ENCODE assay signal across 13 cellular contexts in the genomic region with DNA sequence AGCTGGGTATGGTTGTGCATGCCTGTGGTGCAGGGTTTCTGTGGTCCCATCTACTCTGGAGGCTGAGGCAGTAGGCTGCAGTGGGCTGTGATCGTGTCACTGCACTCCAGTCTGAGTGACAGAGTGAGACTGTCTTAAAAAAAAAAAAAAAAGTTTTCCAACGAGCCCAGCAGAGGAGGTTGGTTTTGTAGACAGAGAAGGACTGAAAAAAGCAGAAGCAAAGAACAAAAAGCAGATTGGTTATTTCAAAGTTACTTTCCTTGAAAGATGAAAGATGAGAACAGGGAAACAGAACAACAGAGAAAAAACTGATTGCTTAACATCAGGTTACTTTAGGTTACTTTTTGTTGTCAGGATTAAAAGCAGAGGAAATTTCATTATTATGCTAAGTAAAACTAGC.
DNase-seq lines count a peak whose midpoint lies in the region; ATAC-seq and TF ChIP-seq lines count a peak whose summit lies in the region.
"Had no signal": no experiment of that assay in that cellular context is flagged by ENCODE, and none has a peak within 500 bp of the region (broad histone marks: within the 10 kb centered on the region; RNA-seq: fewer than 3 reads in every experiment).

No MANE protein-coding gene starts in this region.

- DNase-seq in Caco-2 (no peak), ureter (ENCODE audit: low spot score) (no peak), SHP77 (lab: John Stamatoyannopoulos, UW) (no peak)
- DNase-seq in activated T-helper 2 cell treated with anti-CD3 and anti-CD28 coated beads, Interferon-gamma antibody, Interleukin-2, Interleukin-4, amounts not matched to agents 10 μg/mL and 5 μg/mL and 100 μg/mL, durations not matched to agents 14 hours and 24 hours and 36 hours (ENCODE audit: low spot score): no peak
- DNase-seq in naive thymus-derived CD4-positive, alpha-beta T cell: peak in 7 of 9 donors; percentile 49 to 74 (median 64)
- no peak for DNase-seq in activated effector memory CD4-positive, alpha-beta T cell treated with anti-CD3 and anti-CD28 coated beads, Interleukin-2, amount 50 U/mL, for 16 hours
- DNase-seq: DMS79, mammary epithelial cell, NCI-H2029 treated with DMSO at 0.1 percent for 48 hours, SW 1271 had no signal

- H3K79me2 ChIP-seq in Loucy (ENCODE audit: insufficient read depth, low read length): no peaks in the 10 kb centered on the region

- no peak overlapping the region for H3K4me2 ChIP-seq in Loucy (ENCODE audit: low read depth, low read length, poor library complexity, severe bottlenecking)

- intact Hi-C loops in Caco-2 (cut with micrococcal nuclease; ENCODE audit: unreplicated experiment): no loop called here
- intact Hi-C loops in activated T-helper 2 cell treated with anti-CD3 and anti-CD28 coated beads, Interferon-gamma antibody, Interleukin-2, Interleukin-4, amounts not matched to agents 10 μg/mL and 5 μg/mL and 100 μg/mL, durations not matched to agents 14 hours and 24 hours and 36 hours (cut with micrococcal nuclease): no loop called here
- intact Hi-C loops in naive thymus-derived CD4-positive, alpha-beta T cell (cut with micrococcal nuclease): loop anchor here (1.0 to 10.0 kb wide), 4 partner anchors 35 to 1020 kb away; partner anchors contain the start of genes GPBP1 (in 1 of the 2) and MAP3K1 (in 1 of the 2)

- H4K20me1 ChIP-seq in Loucy (ENCODE audit: insufficient read depth, low read length, poor library complexity, severe bottlenecking): no peaks in the 10 kb centered on the region

- H3K4me1 Mint-ChIP-seq in Caco-2 (ENCODE audit: low read depth, unreplicated experiment): peaks cover 28% of the 10 kb centered on the region
- H3K4me1 Mint-ChIP-seq in activated T-helper 2 cell treated with anti-CD3 and anti-CD28 coated beads, Interferon-gamma antibody, Interleukin-2, Interleukin-4, amounts not matched to agents 10 μg/mL and 5 μg/mL and 100 μg/mL, durations not matched to agents 14 hours and 24 hours and 36 hours (ENCODE audit: low read depth): peaks cover 62% of the 10 kb centered on the region
- peaks cover 53 to 84% (median 71%) of the 10 kb centered on the region in 7 donors for H3K4me1 Mint-ChIP-seq in naive thymus-derived CD4-positive, alpha-beta T cell

- POLR2A ChIA-PET in Caco-2 (lab: Charles Lee): interaction anchor here (0.9 kb wide), 1 partner anchor 10 kb away, joined by 3 read pairs; no protein-coding TSS in a partner anchor
- POLR2A ChIA-PET in naive thymus-derived CD4-positive, alpha-beta T cell (lab: Charles Lee): interaction anchor here (0.6 to 3.7 kb wide), 6 partner anchors 10 to 173 kb away, joined by 3 to 24 read pairs (median 4); no protein-coding TSS in a partner anchor

- H3K27ac Mint-ChIP-seq in Caco-2 (ENCODE audit: unreplicated experiment): peak overlapping the region; percentile 90
- peak overlapping the region; percentile 79 for H3K27ac Mint-ChIP-seq in activated T-helper 2 cell treated with anti-CD3 and anti-CD28 coated beads, Interferon-gamma antibody, Interleukin-2, Interleukin-4, amounts not matched to agents 10 μg/mL and 5 μg/mL and 100 μg/mL, durations not matched to agents 14 hours and 24 hours and 36 hours
- peak overlapping the region; percentile 86 to 98 (median 94) for H3K27ac Mint-ChIP-seq in naive thymus-derived CD4-positive, alpha-beta T cell
- H3K27ac Mint-ChIP-seq: type B pancreatic cell had no signal

- H3K4me3 ChIP-seq in Caco-2 (ENCODE audit: low read depth, low read length): no peak overlapping the region
- no peak overlapping the region for H3K4me3 ChIP-seq in Loucy (ENCODE audit: low read length, poor library complexity, severe bottlenecking)
- H3K4me3 ChIP-seq in naive thymus-derived CD4-positive, alpha-beta T cell (ENCODE audit: low read length): no peak overlapping the region

- no TSS peak for BruUV-seq in Caco-2 (replicated peaks; lab: Mats Ljungman, UMichigan)

- peak overlapping the region; percentile 51; the same call in 1 of the 2 replicates for H2AFZ ChIP-seq in Loucy (ENCODE audit: low read length)

- ATAC-seq in naive thymus-derived CD4-positive, alpha-beta T cell: peak; percentile 49
- no peak for ATAC-seq in HG03565 (IDR thresholded peaks at IDR 0.05; ENCODE audit: unreplicated experiment)

- H3K9me3 ChIP-seq in Caco-2: no peaks in the 10 kb centered on the region
- no peaks in the 10 kb centered on the region for H3K9me3 ChIP-seq in Loucy (ENCODE audit: insufficient read depth, low read depth, low read length)
- H3K9me3 ChIP-seq in naive thymus-derived CD4-positive, alpha-beta T cell (ENCODE audit: control insufficient read depth in 2 of 3, low read length in 3 of 3): no peaks in the 10 kb centered on the region

- H3K4me3 Mint-ChIP-seq in Caco-2 (ENCODE audit: unreplicated experiment): no peak overlapping the region
- H3K4me3 Mint-ChIP-seq in activated T-helper 2 cell treated with anti-CD3 and anti-CD28 coated beads, Interferon-gamma antibody, Interleukin-2, Interleukin-4, amounts not matched to agents 10 μg/mL and 5 μg/mL and 100 μg/mL, durations not matched to agents 14 hours and 24 hours and 36 hours (ENCODE audit: low read depth): no peak overlapping the region
- peak overlapping the region; percentile 60 to 96 (median 74) for H3K4me3 Mint-ChIP-seq in naive thymus-derived CD4-positive, alpha-beta T cell
- H3K4me3 Mint-ChIP-seq: type B pancreatic cell had no signal

- peak overlapping the region; percentile 61 for H3K27ac ChIP-seq in naive thymus-derived CD4-positive, alpha-beta T cell (ENCODE audit: low read depth, low read length)

- no peaks in the 10 kb centered on the region for H3K27me3 ChIP-seq in Caco-2 (replicated peaks; ENCODE audit: control insufficient read depth, insufficient read depth, low read length)
- H3K27me3 ChIP-seq in Loucy (ENCODE audit: insufficient read depth, low read length, poor library complexity, severe bottlenecking): no peaks in the 10 kb centered on the region
- peaks cover 0 to 2% of the 10 kb centered on the region in 2 donors for H3K27me3 ChIP-seq in naive thymus-derived CD4-positive, alpha-beta T cell (ENCODE audit: control insufficient read depth in 2 of 2, insufficient read depth in 2 of 2, low read length in 2 of 2)

- H3K4me1 ChIP-seq in Caco-2 (peaks cover 59% of the 10 kb centered on the region), Loucy (ENCODE audit: insufficient read depth, low read length, poor library complexity, severe bottlenecking) (peaks cover 17% of the 10 kb centered on the region)
- H3K4me1 ChIP-seq in naive thymus-derived CD4-positive, alpha-beta T cell (ENCODE audit: control insufficient read depth in 2 of 2, insufficient read depth in 2 of 2, low read length in 2 of 2): peaks cover 11 to 62% of the 10 kb centered on the region in 2 donors

- no peaks in the 10 kb centered on the region for H3F3A ChIP-seq in Loucy (ENCODE audit: low read depth)

- H3K9ac ChIP-seq in Loucy (ENCODE audit: low read depth, low read length, poor library complexity, severe bottlenecking): no peak overlapping the region

- no peaks in the 10 kb centered on the region for H3K27me3 Mint-ChIP-seq in Caco-2 (ENCODE audit: insufficient read depth, unreplicated experiment)
- H3K27me3 Mint-ChIP-seq in activated T-helper 2 cell treated with anti-CD3 and anti-CD28 coated beads, Interferon-gamma antibody, Interleukin-2, Interleukin-4, amounts not matched to agents 10 μg/mL and 5 μg/mL and 100 μg/mL, durations not matched to agents 14 hours and 24 hours and 36 hours (ENCODE audit: low read depth): no peaks in the 10 kb centered on the region
- no peaks in the 10 kb centered on the region for H3K27me3 Mint-ChIP-seq in naive thymus-derived CD4-positive, alpha-beta T cell
- H3K27me3 Mint-ChIP-seq: type B pancreatic cell had no signal

- no peaks in the 10 kb centered on the region for H3K9me2 ChIP-seq in Loucy (replicated peaks; ENCODE audit: low read depth, low read length)

- CTCF ChIA-PET in Caco-2 (lab: Charles Lee): no interaction called here
- CTCF ChIA-PET in naive thymus-derived CD4-positive, alpha-beta T cell (lab: Charles Lee): interaction anchor here (1.1 to 1.9 kb wide), 2 partner anchors 52 to 181 kb away, joined by 3 to 5 read pairs; no protein-coding TSS in a partner anchor

- H3K36me3 ChIP-seq in Caco-2 (ENCODE audit: control insufficient read depth, insufficient read depth, low read length) (no peaks in the 10 kb centered on the region; the same call in 1 of the 2 replicates), Loucy (ENCODE audit: insufficient read depth, low read length) (no peaks in the 10 kb centered on the region)
- no peaks in the 10 kb centered on the region for H3K36me3 ChIP-seq in naive thymus-derived CD4-positive, alpha-beta T cell (ENCODE audit: control insufficient read depth in 2 of 3, insufficient read depth in 3 of 3, low read length in 3 of 3)

- H3K36me3 Mint-ChIP-seq in Caco-2 (ENCODE audit: insufficient read depth, unreplicated experiment): no peaks in the 10 kb centered on the region
- H3K36me3 Mint-ChIP-seq in activated T-helper 2 cell treated with anti-CD3 and anti-CD28 coated beads, Interferon-gamma antibody, Interleukin-2, Interleukin-4, amounts not matched to agents 10 μg/mL and 5 μg/mL and 100 μg/mL, durations not matched to agents 14 hours and 24 hours and 36 hours (ENCODE audit: low read depth): no peaks in the 10 kb centered on the region
- peaks cover 0 to 33% (median 9%) of the 10 kb centered on the region in 5 donors for H3K36me3 Mint-ChIP-seq in naive thymus-derived CD4-positive, alpha-beta T cell
- H3K36me3 Mint-ChIP-seq: type B pancreatic cell had no signal

- H3K9me3 Mint-ChIP-seq in Caco-2 (ENCODE audit: unreplicated experiment): no peaks in the 10 kb centered on the region
- no peaks in the 10 kb centered on the region for H3K9me3 Mint-ChIP-seq in activated T-helper 2 cell treated with anti-CD3 and anti-CD28 coated beads, Interferon-gamma antibody, Interleukin-2, Interleukin-4, amounts not matched to agents 10 μg/mL and 5 μg/mL and 100 μg/mL, durations not matched to agents 14 hours and 24 hours and 36 hours
- H3K9me3 Mint-ChIP-seq in naive thymus-derived CD4-positive, alpha-beta T cell: no peaks in the 10 kb centered on the region
- H3K9me3 Mint-ChIP-seq: type B pancreatic cell had no signal

- TF ChIP-seq CTCF in Caco-2 (IDR thresholded peaks at IDR 0.05; ENCODE audit: insufficient read depth in 1 of 2, low read depth in 1 of 2, low read length in 1 of 2, severe bottlenecking in 1 of 2, unreplicated experiment in 1 of 2): no peak
- TF ChIP-seq CTCF in Loucy (conservative IDR thresholded peaks at IDR 0.05; ENCODE audit: low read length): no peak

Comparison
In these comparisons a context has a peak if more than half of its experiments do, and no peak if none do; other contexts are left out.
1. DNase-seq: peak in naive thymus-derived CD4-positive, alpha-beta T cell (7 of 9); none in Caco-2 (0 of 2), activated T-helper 2 cell treated with anti-CD3 and anti-CD28 coated beads, Interferon-gamma antibody, Interleukin-2, Interleukin-4, amounts not matched to agents 10 μg/mL and 5 μg/mL and 100 μg/mL, durations not matched to agents 14 hours and 24 hours and 36 hours (single experiment), ureter (single experiment), activated effector memory CD4-positive, alpha-beta T cell treated with anti-CD3 and anti-CD28 coated beads, Interleukin-2, amount 50 U/mL, for 16 hours (single experiment) and SHP77 (0 of 2).
2. H3K4me3 Mint-ChIP-seq: peak in naive thymus-derived CD4-positive, alpha-beta T cell (10 of 10); none in Caco-2 (single experiment) and activated T-helper 2 cell treated with anti-CD3 and anti-CD28 coated beads, Interferon-gamma antibody, Interleukin-2, Interleukin-4, amounts not matched to agents 10 μg/mL and 5 μg/mL and 100 μg/mL, durations not matched to agents 14 hours and 24 hours and 36 hours (single experiment).
3. intact Hi-C loops: an anchor here in naive thymus-derived CD4-positive, alpha-beta T cell (1.0 to 10.0 kb wide); none called in Caco-2 and activated T-helper 2 cell treated with anti-CD3 and anti-CD28 coated beads, Interferon-gamma antibody, Interleukin-2, Interleukin-4, amounts not matched to agents 10 μg/mL and 5 μg/mL and 100 μg/mL, durations not matched to agents 14 hours and 24 hours and 36 hours.
4. Peak in every context shown above with its lines, with median percentiles within 50 percentile points of each other: H3K27ac Mint-ChIP-seq.